In the genomic region with DNA sequence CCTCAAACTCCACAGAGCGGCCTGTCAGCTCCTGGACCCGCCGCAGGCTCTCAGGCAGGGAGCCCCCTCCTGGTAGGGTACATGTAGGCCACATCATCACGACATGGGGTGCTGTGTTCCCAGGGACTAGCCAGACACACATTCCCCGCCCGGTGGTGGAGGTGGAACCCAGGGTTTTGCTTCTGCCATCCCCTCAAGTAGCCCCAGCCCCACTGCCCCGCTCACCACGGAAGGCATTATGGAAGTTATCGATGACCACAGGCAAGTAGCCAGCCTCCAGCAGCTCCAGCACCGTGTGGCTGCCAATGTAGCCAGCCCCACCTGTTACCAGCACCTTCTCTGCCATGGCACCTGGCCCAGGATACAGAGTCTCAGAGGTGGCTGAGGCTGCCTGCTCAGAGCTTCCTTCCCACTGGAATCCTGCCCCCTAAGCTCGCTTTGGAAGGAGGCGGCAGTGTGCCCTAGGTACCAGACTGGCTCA, we compare ENCODE assay signal across 8 cellular contexts. TPM values are rescaled to one million over a fixed set of nuclear protein-coding genes. Genes with fewer than 3 reads are reported as not detected.
DNase-seq lines count a peak whose midpoint lies in the region; ATAC-seq and TF ChIP-seq lines count a peak whose summit lies in the region.

No MANE protein-coding gene starts in this region.

- 80% methylated on average over 2 of the region's 12 CpGs; no CpG with 5 or more reads in 1 of the 2 experiments for WGBS in IMR-90 (ENCODE audit: extremely low coverage in 2 of 2, insufficient read length in 1 of 2), 2 experiments

- no peak overlapping the region for H3K18ac ChIP-seq in IMR-90 (ENCODE audit: low read depth, low read length)

- no peak overlapping the region for H3K4ac ChIP-seq in IMR-90 (ENCODE audit: low read depth, low read length)

- no peak overlapping the region for H3K4me3 ChIP-seq in BJ (ENCODE audit: low read depth, low read length)
- H3K4me3 ChIP-seq in IMR-90 (ENCODE audit: insufficient read depth, low read depth, low read length) = no peak overlapping the region
- no peak overlapping the region for H3K4me3 ChIP-seq in brain microvascular endothelial cell (ENCODE audit: low read depth, low read length)
- H3K4me3 ChIP-seq in muscle layer of duodenum (ENCODE audit: low read depth in 1 of 2, low read length in 2 of 2) = no peak overlapping the region

- H3K9me3 ChIP-seq in IMR-90 (ENCODE audit: control insufficient read depth, insufficient read depth, low read length) (no peaks in the 10 kb centered on the region), muscle layer of duodenum (ENCODE audit: control insufficient read depth in 1 of 2, low read length in 2 of 2) (no peaks in the 10 kb centered on the region)

- in situ Hi-C loops in IMR-90 (cut with MboI; ENCODE audit: low sequenced_read_pairs) = no loop called here
- in situ Hi-C loops in brain microvascular endothelial cell (cut with HindIII; ENCODE audit: low pct_ligation_motif_present, low sequenced_read_pairs) = no loop called here

- no peak overlapping the region for H3K56ac ChIP-seq in IMR-90 (ENCODE audit: extremely low read depth, insufficient read depth, low read length)

- H3K36me3 ChIP-seq in BJ (ENCODE audit: control insufficient read depth, insufficient read depth, low read length) (peaks cover 12% of the 10 kb centered on the region), IMR-90 (ENCODE audit: control insufficient read depth, insufficient read depth, low read length) (peaks cover 25% of the 10 kb centered on the region), brain microvascular endothelial cell (replicated peaks) (peaks cover 37% of the 10 kb centered on the region), muscle layer of duodenum (ENCODE audit: control insufficient read depth in 1 of 2, insufficient read depth in 2 of 2, low read length in 2 of 2) (peaks cover 6 to 24% of the 10 kb centered on the region in 2 donors)

- POLR2A ChIA-PET in BJ (lab: Charles Lee) = no interaction called here
- POLR2A ChIA-PET in IMR-90 (lab: Charles Lee; ENCODE audit: unreplicated experiment) = no interaction called here

- intact Hi-C loops in IMR-90 (cut with micrococcal nuclease) = no loop called here

- no peak for DNase-seq in BJ (ENCODE audit: low read depth)
- no peak for DNase-seq in IMR-90
- no peak for DNase-seq in brain microvascular endothelial cell
- no peak for DNase-seq in stimulated activated CD4-positive, alpha-beta T cell treated with anti-CD3 and anti-CD28 coated beads, Interleukin-4, amount 100 ng/mL, for 4 hours

- H3K14ac ChIP-seq in IMR-90 (replicated peaks; ENCODE audit: low read depth, low read length) = no peak overlapping the region

- TF ChIP-seq CTCF in BJ (IDR thresholded peaks at IDR 0.05; ENCODE audit: insufficient read depth, low read depth, low read length) = peak; percentile 14; the same call in 1 of the 2 replicates
- TF ChIP-seq CTCF in IMR-90 (conservative IDR thresholded peaks at IDR 0.05; ENCODE audit: low read depth, low read length) = 0 out of 2 replicates have a peak, but pooled peaks have one; percentile 10
- peak; percentile 36 for TF ChIP-seq CTCF in brain microvascular endothelial cell (IDR thresholded peaks at IDR 0.05; ENCODE audit: low read depth, low read length, missing control alignments)

- no peak for TF ChIP-seq RAD21 in IMR-90 (IDR thresholded peaks at IDR 0.05; ENCODE audit: low read length)

- no peak overlapping the region for H4K5ac ChIP-seq in IMR-90 (ENCODE audit: low read depth, low read length)

- TF ChIP-seq POLR2A in IMR-90 (IDR thresholded peaks at IDR 0.05; ENCODE audit: low read depth, low read length) = no peak

- no peak overlapping the region for H3K9ac ChIP-seq in IMR-90 (ENCODE audit: low read depth, low read length)

- no peak overlapping the region for H3K23ac ChIP-seq in IMR-90 (ENCODE audit: low read depth, low read length)

- H4K91ac ChIP-seq in IMR-90 (ENCODE audit: insufficient read depth, low read depth, low read length) = no peak overlapping the region

- no peaks in the 10 kb centered on the region for H4K20me1 ChIP-seq in IMR-90 (ENCODE audit: insufficient read depth, low read length)

- H2BK120ac ChIP-seq in IMR-90 (ENCODE audit: low read depth, low read length) = no peak overlapping the region; the same call in 1 of the 2 replicates

- H3K4me1 ChIP-seq in IMR-90 (ENCODE audit: control insufficient read depth, insufficient read depth, low read length) (peaks cover 7% of the 10 kb centered on the region; the same call in 1 of the 2 replicates), muscle layer of duodenum (ENCODE audit: control insufficient read depth in 1 of 2, insufficient read depth in 2 of 2, low read length in 2 of 2) (peaks cover 4 to 31% of the 10 kb centered on the region in 2 donors)

- H3K9me1 ChIP-seq in IMR-90 (ENCODE audit: insufficient read depth, low read length) = peaks cover 6% of the 10 kb centered on the region; the same call in 1 of the 2 replicates

- CTCF ChIA-PET in BJ (lab: Yijun Ruan, JAX) = interaction anchor here (0.9 to 4.6 kb wide), 5 partner anchors 10 to 229 kb away, joined by 3 to 38 read pairs (median 4); no protein-coding TSS in a partner anchor
- CTCF ChIA-PET in IMR-90 (lab: Yijun Ruan, JAX) = no interaction called here

- H3K4me2 ChIP-seq in IMR-90 (ENCODE audit: low read depth, low read length) = no peak overlapping the region

- H2AK9ac ChIP-seq in IMR-90 (replicated peaks; ENCODE audit: low read depth, low read length, poor library complexity) = peak overlapping the region; percentile 42

- H2AK5ac ChIP-seq in IMR-90 (ENCODE audit: low read depth, low read length) = 0 out of 2 replicates have a peak overlapping the region, but pooled peaks have one; percentile 43

- H2BK5ac ChIP-seq in IMR-90 (ENCODE audit: low read depth, low read length, poor library complexity, severe bottlenecking) = no peak overlapping the region

- H2BK20ac ChIP-seq in IMR-90 (ENCODE audit: low read depth, low read length) = no peak overlapping the region

- H3K27me3 ChIP-seq in BJ (ENCODE audit: control insufficient read depth, insufficient read depth, low read length) (no peaks in the 10 kb centered on the region), IMR-90 (ENCODE audit: control insufficient read depth, insufficient read depth, low read length) (no peaks in the 10 kb centered on the region), brain microvascular endothelial cell (replicated peaks) (no peaks in the 10 kb centered on the region), muscle layer of duodenum (ENCODE audit: low read depth, low read length) (no peaks in the 10 kb centered on the region)

- dilution Hi-C loops in IMR-90 (cut with HindIII; ENCODE audit: low sequenced_read_pairs, unreplicated experiment) = no loop called here

- H3K27ac ChIP-seq in IMR-90 (ENCODE audit: insufficient read depth, low read length) (no peak overlapping the region), brain microvascular endothelial cell (no peak overlapping the region), muscle layer of duodenum (ENCODE audit: low read length) (peak overlapping the region; percentile 82)

- ATAC-seq in IMR-90 (ENCODE audit: low read depth) = no peak
- ATAC-seq in HG02885 (IDR thresholded peaks at IDR 0.05; ENCODE audit: poor library complexity, unreplicated experiment) = no peak
- ATAC-seq in HG03108 (IDR thresholded peaks at IDR 0.05; ENCODE audit: unreplicated experiment) = no peak
- no peak for ATAC-seq in HG02642 (IDR thresholded peaks at IDR 0.05; ENCODE audit: poor library complexity, unreplicated experiment)

- peak overlapping the region in 1 of 2 experiments; percentile 96; a peak in 1 of 4 replicates for H4K8ac ChIP-seq in IMR-90 (ENCODE audit: low read depth in 2 of 2, low read length in 2 of 2)

- BruUV-seq in IMR-90 (replicated peaks; lab: Mats Ljungman, UMichigan) = no TSS peak

- no peak overlapping the region for H2BK15ac ChIP-seq in IMR-90 (ENCODE audit: low read depth, low read length)

- H2AFZ ChIP-seq in IMR-90 (replicated peaks; ENCODE audit: low read length, poor library complexity) = no peak overlapping the region

- peaks cover 17 to 40% of the 10 kb centered on the region in 2 experiments for H3K79me1 ChIP-seq in IMR-90 (ENCODE audit: low read depth in 1 of 2, low read length in 2 of 2)

TF ChIP-seq in IMR-90, 13 proteins besides CTCF, POLR2A, EP300 and RAD21:
- no peak for TF ChIP-seq CEBPB (IDR thresholded peaks at IDR 0.05; ENCODE audit: low read depth, low read length)
- no peak for TF ChIP-seq BHLHE40 (IDR thresholded peaks at IDR 0.05; ENCODE audit: low read depth, low read length)
- TF ChIP-seq SMC3 (IDR thresholded peaks at IDR 0.05; ENCODE audit: low read depth, low read length) = no peak

RNA-seq across cellular contexts. Expression of gene GALE, which starts 1.9 kb away (rescaled TPM):
- polyA plus RNA-seq in BJ (2011; rRNA removed) (23.8 and 36.1 TPM in 2 replicates), IMR-90 (2012; rRNA removed) (39.9 and 44.5 TPM in 2 replicates)
- 10.5 and 17.6 TPM in 2 replicates for polyA minus RNA-seq in BJ (2011; rRNA and poly(A)+ RNA removed)
- total RNA-seq in IMR-90 (2012; rRNA removed) = 28.3 and 31.7 TPM in 2 replicates
- 35.1 and 46.3 TPM in 2 replicates for polyA plus RNA-seq in IMR-90 (2012; cell fraction: cytosol; rRNA removed)
- polyA plus RNA-seq in IMR-90 (2012; cell fraction: nucleus; rRNA removed; ENCODE audit: low replicate concordance) = 56.9 and 85.3 TPM in 2 replicates

RNA-seq across cellular contexts. Expression of gene LYPLA2, which starts 7.8 kb away (rescaled TPM):
- polyA plus RNA-seq in BJ (2011; rRNA removed) (31.3 and 51.9 TPM in 2 replicates), IMR-90 (2012; rRNA removed) (78.6 and 88.5 TPM in 2 replicates)
- 23.6 and 40.8 TPM in 2 replicates for polyA minus RNA-seq in BJ (2011; rRNA and poly(A)+ RNA removed)
- total RNA-seq in IMR-90 (2012; rRNA removed) = 43.9 and 44.3 TPM in 2 replicates
- 47.5 and 98.1 TPM in 2 replicates for polyA plus RNA-seq in IMR-90 (2012; cell fraction: cytosol; rRNA removed)
- 93.3 and 237 TPM in 2 replicates for polyA plus RNA-seq in IMR-90 (2012; cell fraction: nucleus; rRNA removed; ENCODE audit: low replicate concordance)

RNA-seq across cellular contexts. Expression of gene PITHD1, which starts 20.5 kb away (rescaled TPM):
- polyA plus RNA-seq in BJ (2011; rRNA removed) (33.7 and 35.2 TPM in 2 replicates), IMR-90 (2012; rRNA removed) (31.8 and 32.0 TPM in 2 replicates)
- polyA minus RNA-seq in BJ (2011; rRNA and poly(A)+ RNA removed) = 7.9 and 8.5 TPM in 2 replicates
- total RNA-seq in IMR-90 (2012; rRNA removed) = 23.8 and 34.2 TPM in 2 replicates
- polyA plus RNA-seq in IMR-90 (2012; cell fraction: cytosol; rRNA removed) = 18.3 and 34.6 TPM in 2 replicates
- polyA plus RNA-seq in IMR-90 (2012; cell fraction: nucleus; rRNA removed; ENCODE audit: low replicate concordance) = 10.8 and 29.0 TPM in 2 replicates

RNA-seq across cellular contexts. Expression of gene HMGCL, which starts 26.5 kb away (rescaled TPM):
- 38.4 and 41.7 TPM in 2 replicates for polyA plus RNA-seq in BJ (2011; rRNA removed)
- 13.9 and 19.1 TPM in 2 replicates for polyA minus RNA-seq in BJ (2011; rRNA and poly(A)+ RNA removed)
- total RNA-seq in IMR-90 (2012; rRNA removed) = 31.9 and 33.5 TPM in 2 replicates
- 25.3 and 30.6 TPM in 2 replicates for polyA plus RNA-seq in IMR-90 (2012; rRNA removed)
- 15.7 and 28.3 TPM in 2 replicates for polyA plus RNA-seq in IMR-90 (2012; cell fraction: cytosol; rRNA removed)
- polyA plus RNA-seq in IMR-90 (2012; cell fraction: nucleus; rRNA removed; ENCODE audit: low replicate concordance) = 17.3 and 23.9 TPM in 2 replicates

RNA-seq across cellular contexts. Expression of gene ELOA, which starts 55.4 kb away (rescaled TPM):
- polyA plus RNA-seq in BJ (2011; rRNA removed) (21.5 and 24.5 TPM in 2 replicates), IMR-90 (2012; rRNA removed) (19.5 and 22.9 TPM in 2 replicates)
- polyA minus RNA-seq in BJ (2011; rRNA and poly(A)+ RNA removed) = 16.2 and 17.2 TPM in 2 replicates
- total RNA-seq in IMR-90 (2012; rRNA removed) = 40.7 and 44.4 TPM in 2 replicates
- 5.5 and 9.2 TPM in 2 replicates for polyA plus RNA-seq in IMR-90 (2012; cell fraction: cytosol; rRNA removed)
- 9.4 and 25.4 TPM in 2 replicates for polyA plus RNA-seq in IMR-90 (2012; cell fraction: nucleus; rRNA removed; ENCODE audit: low replicate concordance)
